In genomic region chr2:96209729-96210085, GRCh38 we compare ENCODE assay signal across 9 cellular contexts. TPM values are rescaled to one million over a fixed set of nuclear protein-coding genes. Genes with fewer than 3 reads are reported as not detected.
DNase-seq lines count a peak whose midpoint lies in the region; ATAC-seq and TF ChIP-seq lines count a peak whose summit lies in the region.
"Had no signal": no experiment of that assay in that cellular context is flagged by ENCODE, and none has a peak within 500 bp of the region (broad histone marks: within the 10 kb centered on the region; RNA-seq: fewer than 3 reads in every experiment).

No MANE protein-coding gene starts in this region.

- POLR2A ChIA-PET in CD4-positive, alpha-beta T cell (lab: Charles Lee), result interaction anchor here (2.2 to 2.3 kb wide), 3 partner anchors 33 to 64 kb away, joined by 5 to 26 read pairs (median 20); partner anchors contain the start of gene DUSP2

- CTCF ChIA-PET in CD4-positive, alpha-beta T cell (lab: Charles Lee), result interaction anchor here (0.8 kb wide), 1 partner anchor 9 kb away, joined by 3 read pairs; no protein-coding TSS in a partner anchor

- H3K4me3 ChIP-seq in MG63 (peak overlapping the region; percentile 93), dorsolateral prefrontal cortex (peak overlapping the region in 51 of 59 donors; percentile 58 to 99 (median 94))

- intact Hi-C loops in CD4-positive, alpha-beta T cell (cut with DNase I, micrococcal nuclease), result loop anchor here (2.0 to 10.0 kb wide), 6 partner anchors 62 to 323 kb away; partner anchors contain the start of genes DUSP2 (in 2 of the 2), ITPRIPL1 (in 1 of the 2) and NEURL3 (in 1 of the 2)
- intact Hi-C loops in dorsolateral prefrontal cortex (cut with DNase I), result loop anchor here in 1 of 2 donors (2.0 to 5.0 kb wide), 4 partner anchors 35 to 198 kb away; partner anchors contain the start of genes DUSP2 and TMEM127
- intact Hi-C loops in posterior vena cava (cut with DNase I), result loop anchor here (5.0 to 10.0 kb wide), 2 partner anchors 43 to 55 kb away; partner anchors contain the start of genes CIAO1 (in 1 of the 2) and TMEM127 (in 1 of the 2)

- peak in 1 of 10 experiments; percentile 7 for DNase-seq in CD4-positive, alpha-beta T cell
- DNase-seq in MG63, result no peak
- DNase-seq in dorsolateral prefrontal cortex, result no peak
- DNase-seq in neural crest cell (ENCODE audit: low read depth, low spot score), result no peak
- no peak for DNase-seq in posterior vena cava (ENCODE audit: low spot score)
- DNase-seq: Kasumi-1 had no signal

- H3K9me3 ChIP-seq in CD4-positive, alpha-beta T cell (ENCODE audit: control insufficient read depth, low read length), result no peaks in the 10 kb centered on the region
- H3K9me3 ChIP-seq in MG63, result no peaks in the 10 kb centered on the region

- no peak overlapping the region for H3K27ac ChIP-seq in CD4-positive, alpha-beta T cell (ENCODE audit: low read depth, low read length)
- H3K27ac ChIP-seq in dorsolateral prefrontal cortex, result peak overlapping the region in 32 of 59 donors; percentile 83 to 99 (median 96)

- H3K4me1 Mint-ChIP-seq in CD4-positive, alpha-beta T cell (ENCODE audit: low read depth), result peaks cover 44% of the 10 kb centered on the region
- peaks cover 41% of the 10 kb centered on the region for H3K4me1 Mint-ChIP-seq in neural crest cell

- no peaks in the 10 kb centered on the region for H3K9me3 Mint-ChIP-seq in CD4-positive, alpha-beta T cell
- H3K9me3 Mint-ChIP-seq in neural crest cell, result no peaks in the 10 kb centered on the region

- no peaks in the 10 kb centered on the region for H3K27me3 Mint-ChIP-seq in CD4-positive, alpha-beta T cell
- no peaks in the 10 kb centered on the region for H3K27me3 Mint-ChIP-seq in neural crest cell (ENCODE audit: low read depth)

- H3K4me3 Mint-ChIP-seq in CD4-positive, alpha-beta T cell, result peak overlapping the region; percentile 96
- H3K4me3 Mint-ChIP-seq in neural crest cell, result peak overlapping the region; percentile 96

- TF ChIP-seq CTCF in CD4-positive, alpha-beta T cell (IDR thresholded peaks at IDR 0.05), result no peak
- TF ChIP-seq CTCF in dorsolateral prefrontal cortex (IDR thresholded peaks at IDR 0.05 in 54 of 56, conservative IDR thresholded peaks at IDR 0.05 in 2 of 56; ENCODE audit: low read depth in 1 of 56, partially characterized antibody in 56 of 56) (no peak), neural crest cell (conservative IDR thresholded peaks at IDR 0.05) (no peak)

- H3K36me3 ChIP-seq in MG63, result peaks cover 2% of the 10 kb centered on the region; the same call in 1 of the 2 replicates

- H3K27me3 ChIP-seq in CD4-positive, alpha-beta T cell (ENCODE audit: control insufficient read depth, insufficient read depth, low read length), result no peaks in the 10 kb centered on the region
- H3K27me3 ChIP-seq in MG63, result no peaks in the 10 kb centered on the region
- H3K27me3 ChIP-seq in dorsolateral prefrontal cortex, result no peaks in the 10 kb centered on the region

- peak overlapping the region; percentile 89 for H3K27ac Mint-ChIP-seq in CD4-positive, alpha-beta T cell
- H3K27ac Mint-ChIP-seq in neural crest cell (ENCODE audit: unreplicated experiment), result peak overlapping the region; percentile 89

- ATAC-seq in CD4-positive, alpha-beta T cell (ENCODE audit: poor library complexity), result no peak
- ATAC-seq in GM18858 (IDR thresholded peaks at IDR 0.05; ENCODE audit: unreplicated experiment) (no peak), GM21381 (IDR thresholded peaks at IDR 0.05; ENCODE audit: unreplicated experiment) (no peak), GM21529 (IDR thresholded peaks at IDR 0.05; ENCODE audit: unreplicated experiment) (no peak)

- peaks cover 35% of the 10 kb centered on the region for H3K36me3 Mint-ChIP-seq in CD4-positive, alpha-beta T cell (ENCODE audit: low read depth)
- H3K36me3 Mint-ChIP-seq in neural crest cell (ENCODE audit: low read depth), result peaks cover 3% of the 10 kb centered on the region

RNA-seq across cellular contexts. Expression of gene STARD7, which starts 1.1 kb away (rescaled TPM):
- total RNA-seq in CD4-positive, alpha-beta T cell, result 10 to 100 TPM; 57.4 to 58.6 TPM
- total RNA-seq in MG63 (2014; rRNA removed; shearing (Covaris generic); ENCODE audit: low replicate concordance), result 100 and 113 TPM in 2 replicates
- 100 to 1,000 TPM; 105 to 205 (median 135) TPM for total RNA-seq in dorsolateral prefrontal cortex
- total RNA-seq in neural crest cell, result 178 and 186 TPM in 2 replicates
- 10 to 100 TPM; 68.0 to 71.4 TPM for total RNA-seq in posterior vena cava

RNA-seq across cellular contexts. Expression of gene TMEM127, which starts 56.1 kb away (rescaled TPM):
- 10 to 100 TPM; 34.2 to 36.0 TPM for total RNA-seq in CD4-positive, alpha-beta T cell
- total RNA-seq in MG63 (2014; rRNA removed; shearing (Covaris generic); ENCODE audit: low replicate concordance), result 3.7 and 7.3 TPM in 2 replicates
- total RNA-seq in dorsolateral prefrontal cortex (10 to 100 TPM; 33.5 to 77.9 (median 59.2) TPM), neural crest cell (28.8 and 30.6 TPM in 2 replicates), posterior vena cava (10 to 100 TPM; 49.2 to 52.4 TPM)

RNA-seq across cellular contexts. Expression of gene CIAO1, which starts 56.3 kb away (rescaled TPM):
- total RNA-seq in CD4-positive, alpha-beta T cell, result 10 to 100 TPM; 55.4 to 55.6 TPM
- 76.2 and 103 TPM in 2 replicates for total RNA-seq in MG63 (2014; rRNA removed; shearing (Covaris generic); ENCODE audit: low replicate concordance)
- 100 to 1,000 TPM in 47 of 120 experiments, 10 to 100 TPM in 73; 71.3 to 116 (median 96.1) TPM for total RNA-seq in dorsolateral prefrontal cortex
- total RNA-seq in neural crest cell, result 89.8 and 91.1 TPM in 2 replicates
- total RNA-seq in posterior vena cava, result 10 to 100 TPM; 41.9 to 46.4 TPM
